1 cellular context compared by ENCODE assay signal in the genomic region with DNA sequence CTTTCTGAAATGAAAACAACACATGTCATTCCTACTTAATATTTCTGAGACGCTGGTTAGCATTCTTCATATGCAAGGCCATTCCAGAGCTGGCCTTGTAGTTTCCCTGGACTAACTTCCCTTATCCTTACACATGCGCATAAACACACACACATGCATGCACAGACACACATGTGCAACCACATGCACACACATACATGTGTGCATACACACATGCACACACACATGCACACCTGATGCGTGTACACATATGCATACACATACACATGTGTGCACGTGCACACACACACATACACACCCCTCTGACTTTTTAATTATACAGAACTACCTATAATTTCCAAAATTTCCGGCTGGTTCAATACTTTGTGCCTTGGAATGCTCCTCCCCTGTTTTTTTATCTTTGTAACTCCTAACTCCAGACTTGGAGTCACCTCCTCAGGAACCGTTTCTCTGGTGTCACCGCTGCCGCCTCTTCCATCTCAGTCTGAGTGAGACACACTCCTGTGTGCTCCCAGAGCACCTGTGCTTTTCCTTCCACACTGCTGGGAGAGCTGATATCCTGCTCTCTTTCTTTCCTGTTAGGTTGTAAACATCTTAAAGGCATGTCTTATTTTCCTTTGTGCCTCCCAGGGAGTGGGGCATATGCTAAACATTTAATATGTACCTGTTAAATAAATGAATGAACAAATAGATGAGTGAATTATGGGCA.
A peak's percentile ranks its signal among the peaks of the same experiment; 100 is the strongest.
TF ChIP-seq lines count a peak whose summit lies in the region.

No MANE protein-coding gene starts in this region.

TF ChIP-seq in endothelial cell of umbilical vein, 7 proteins besides CTCF, POLR2A, EP300 and RAD21:
- no peak for TF ChIP-seq EZH2 (IDR thresholded peaks at IDR 0.05; ENCODE audit: borderline replicate concordance, low read depth, low read length, severe bottlenecking)
- no peak for TF ChIP-seq POLR2AphosphoS5 (IDR thresholded peaks at IDR 0.05; ENCODE audit: insufficient read depth, low read depth, low read length)
- TF ChIP-seq MAX (IDR thresholded peaks at IDR 0.05; ENCODE audit: insufficient read depth, insufficient read length) = peak; percentile 16
- TF ChIP-seq JUN (IDR thresholded peaks at IDR 0.05; ENCODE audit: borderline replicate concordance, insufficient read depth, insufficient read length, low read depth) = no peak
- no peak for TF ChIP-seq GATA2 (IDR thresholded peaks at IDR 0.05; ENCODE audit: insufficient read depth, insufficient read length, low read depth, low read length)
